1 cellular context compared by ENCODE assay signal in the genomic region with DNA sequence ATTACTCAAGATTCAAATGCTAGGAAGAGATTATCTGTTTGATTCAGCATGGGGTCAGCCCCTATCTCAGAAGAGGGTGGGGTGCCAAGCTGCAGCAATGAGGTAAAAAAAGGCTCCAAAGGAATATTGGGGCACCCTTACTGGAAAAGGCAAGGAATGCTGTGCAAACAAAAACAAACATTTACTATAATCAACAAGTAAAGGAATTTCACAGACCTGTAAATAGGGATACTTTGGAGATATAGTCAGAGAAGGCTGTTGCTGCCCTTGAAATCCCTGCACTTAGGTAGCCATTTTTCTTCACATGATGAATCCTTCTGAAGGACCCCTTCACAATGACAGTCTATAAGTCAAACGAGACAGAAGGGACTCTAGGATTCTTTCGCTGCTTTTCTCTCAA.
TF ChIP-seq lines count a peak whose summit lies in the region.

No MANE protein-coding gene starts in this region.

TF ChIP-seq in K562, 482 proteins besides CTCF, POLR2A, EP300 and RAD21 (continued from another document):
- TF ChIP-seq, protein P1, sequence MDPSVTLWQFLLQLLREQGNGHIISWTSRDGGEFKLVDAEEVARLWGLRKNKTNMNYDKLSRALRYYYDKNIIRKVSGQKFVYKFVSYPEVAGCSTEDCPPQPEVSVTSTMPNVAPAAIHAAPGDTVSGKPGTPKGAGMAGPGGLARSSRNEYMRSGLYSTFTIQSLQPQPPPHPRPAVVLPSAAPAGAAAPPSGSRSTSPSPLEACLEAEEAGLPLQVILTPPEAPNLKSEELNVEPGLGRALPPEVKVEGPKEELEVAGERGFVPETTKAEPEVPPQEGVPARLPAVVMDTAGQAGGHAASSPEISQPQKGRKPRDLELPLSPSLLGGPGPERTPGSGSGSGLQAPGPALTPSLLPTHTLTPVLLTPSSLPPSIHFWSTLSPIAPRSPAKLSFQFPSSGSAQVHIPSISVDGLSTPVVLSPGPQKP (CRISPR knock-in tag; IDR thresholded peaks at IDR 0.05) = no peak
- TF ChIP-seq ZNF239 (CRISPR knock-in tag; IDR thresholded peaks at IDR 0.05) (no peak), DACH1 (IDR thresholded peaks at IDR 0.05; ENCODE audit: partially characterized antibody) (no peak), EGR1 (conservative IDR thresholded peaks at IDR 0.05) (no peak), MECOM (CRISPR knock-in tag; IDR thresholded peaks at IDR 0.05) (no peak), ZNF146 (CRISPR knock-in tag; IDR thresholded peaks at IDR 0.05; ENCODE audit: unreplicated experiment) (no peak), BRD4 (IDR thresholded peaks at IDR 0.05) (no peak), GTF2A2 (tag; IDR thresholded peaks at IDR 0.05) (no peak), U2AF2 (optimal IDR thresholded peaks at IDR 0.05; ENCODE audit: low read depth, low read length) (no peak), KLF10 (CRISPR knock-in tag; IDR thresholded peaks at IDR 0.05) (no peak)
- TF ChIP-seq, protein P2, sequence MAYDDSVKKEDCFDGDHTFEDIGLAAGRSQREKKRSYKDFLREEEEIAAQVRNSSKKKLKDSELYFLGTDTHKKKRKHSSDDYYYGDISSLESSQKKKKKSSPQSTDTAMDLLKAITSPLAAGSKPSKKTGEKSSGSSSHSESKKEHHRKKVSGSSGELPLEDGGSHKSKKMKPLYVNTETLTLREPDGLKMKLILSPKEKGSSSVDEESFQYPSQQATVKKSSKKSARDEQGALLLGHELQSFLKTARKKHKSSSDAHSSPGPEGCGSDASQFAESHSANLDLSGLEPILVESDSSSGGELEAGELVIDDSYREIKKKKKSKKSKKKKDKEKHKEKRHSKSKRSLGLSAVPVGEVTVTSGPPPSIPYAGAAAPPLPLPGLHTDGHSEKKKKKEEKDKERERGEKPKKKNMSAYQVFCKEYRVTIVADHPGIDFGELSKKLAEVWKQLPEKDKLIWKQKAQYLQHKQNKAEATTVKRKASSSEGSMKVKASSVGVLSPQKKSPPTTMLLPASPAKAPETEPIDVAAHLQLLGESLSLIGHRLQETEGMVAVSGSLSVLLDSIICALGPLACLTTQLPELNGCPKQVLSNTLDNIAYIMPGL (CRISPR knock-in tag; IDR thresholded peaks at IDR 0.05) = no peak
- TF ChIP-seq, protein P3, sequence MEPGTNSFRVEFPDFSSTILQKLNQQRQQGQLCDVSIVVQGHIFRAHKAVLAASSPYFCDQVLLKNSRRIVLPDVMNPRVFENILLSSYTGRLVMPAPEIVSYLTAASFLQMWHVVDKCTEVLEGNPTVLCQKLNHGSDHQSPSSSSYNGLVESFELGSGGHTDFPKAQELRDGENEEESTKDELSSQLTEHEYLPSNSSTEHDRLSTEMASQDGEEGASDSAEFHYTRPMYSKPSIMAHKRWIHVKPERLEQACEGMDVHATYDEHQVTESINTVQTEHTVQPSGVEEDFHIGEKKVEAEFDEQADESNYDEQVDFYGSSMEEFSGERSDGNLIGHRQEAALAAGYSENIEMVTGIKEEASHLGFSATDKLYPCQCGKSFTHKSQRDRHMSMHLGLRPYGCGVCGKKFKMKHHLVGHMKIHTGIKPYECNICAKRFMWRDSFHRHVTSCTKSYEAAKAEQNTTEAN (CRISPR knock-in tag; IDR thresholded peaks at IDR 0.05) = no peak
- TF ChIP-seq, protein P4, sequence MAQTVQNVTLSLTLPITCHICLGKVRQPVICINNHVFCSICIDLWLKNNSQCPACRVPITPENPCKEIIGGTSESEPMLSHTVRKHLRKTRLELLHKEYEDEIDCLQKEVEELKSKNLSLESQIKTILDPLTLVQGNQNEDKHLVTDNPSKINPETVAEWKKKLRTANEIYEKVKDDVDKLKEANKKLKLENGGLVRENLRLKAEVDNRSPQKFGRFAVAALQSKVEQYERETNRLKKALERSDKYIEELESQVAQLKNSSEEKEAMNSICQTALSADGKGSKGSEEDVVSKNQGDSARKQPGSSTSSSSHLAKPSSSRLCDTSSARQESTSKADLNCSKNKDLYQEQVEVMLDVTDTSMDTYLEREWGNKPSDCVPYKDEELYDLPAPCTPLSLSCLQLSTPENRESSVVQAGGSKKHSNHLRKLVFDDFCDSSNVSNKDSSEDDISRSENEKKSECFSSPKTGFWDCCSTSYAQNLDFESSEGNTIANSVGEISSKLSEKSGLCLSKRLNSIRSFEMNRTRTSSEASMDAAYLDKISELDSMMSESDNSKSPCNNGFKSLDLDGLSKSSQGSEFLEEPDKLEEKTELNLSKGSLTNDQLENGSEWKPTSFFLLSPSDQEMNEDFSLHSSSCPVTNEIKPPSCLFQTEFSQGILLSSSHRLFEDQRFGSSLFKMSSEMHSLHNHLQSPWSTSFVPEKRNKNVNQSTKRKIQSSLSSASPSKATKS (CRISPR knock-in tag; IDR thresholded peaks at IDR 0.05) = no peak
